ENCODE assay signal across 12 cellular contexts in the genomic region with DNA sequence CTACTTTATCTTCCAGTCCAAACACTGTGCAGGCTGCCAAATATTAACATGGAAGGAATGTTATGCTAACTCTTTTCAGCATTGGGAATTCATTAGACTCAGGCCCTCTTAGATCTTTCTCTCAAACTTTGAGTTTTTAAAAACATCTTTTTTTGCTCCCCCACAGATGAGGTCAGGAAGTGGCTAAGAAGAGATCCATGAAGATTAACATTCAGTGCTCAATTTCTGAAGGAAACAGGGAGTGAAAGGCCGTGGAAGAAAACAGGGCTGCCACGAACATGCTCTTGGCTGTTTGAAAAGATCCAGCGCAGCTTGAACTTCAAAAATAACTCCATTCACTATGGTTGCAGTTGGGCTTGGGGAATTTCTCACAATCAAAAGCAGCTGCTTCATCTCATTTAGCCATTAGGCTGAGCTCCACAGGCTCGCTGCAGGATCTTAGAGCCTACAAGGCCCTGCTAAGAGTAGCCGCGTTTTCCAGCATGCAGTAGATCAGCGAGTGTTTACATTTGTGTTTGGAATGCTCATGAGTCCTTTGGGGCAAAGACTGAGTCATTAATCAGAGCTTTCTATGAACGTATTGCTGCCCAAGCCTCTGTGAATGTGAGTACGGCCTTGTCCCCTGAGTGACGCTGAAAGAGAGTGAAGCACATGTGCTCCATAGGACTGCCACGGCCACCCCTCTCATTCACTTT. TPM values are rescaled to one million over a fixed set of nuclear protein-coding genes. Genes with fewer than 3 reads are reported as not detected.
DNase-seq lines count a peak whose midpoint lies in the region; ATAC-seq and TF ChIP-seq lines count a peak whose summit lies in the region.
"Had no signal": no experiment of that assay in that cellular context is flagged by ENCODE, and none has a peak within 500 bp of the region (broad histone marks: within the 10 kb centered on the region; RNA-seq: fewer than 3 reads in every experiment).

No MANE protein-coding gene starts in this region.

- H3K4me1 Mint-ChIP-seq in osteocyte (ENCODE audit: unreplicated experiment), result peaks cover 33% of the 10 kb centered on the region
- no peaks in the 10 kb centered on the region for H3K4me1 Mint-ChIP-seq in activated naive CD4-positive, alpha-beta T cell treated with anti-CD3 and anti-CD28 coated beads, Interleukin-2, amount 10 ng/mL, durations not matched to agents 7 days and 5 days
- H3K4me1 Mint-ChIP-seq: CD8-positive, alpha-beta memory T cell had no signal

- H3K27me3 ChIP-seq in SJCRH30, result no peaks in the 10 kb centered on the region

- H3K4me3 ChIP-seq in AG09309 (ENCODE audit: control insufficient read depth, low read depth, low read length) (no peak overlapping the region), SJCRH30 (no peak overlapping the region; the same call in 1 of the 2 replicates), fibroblast of villous mesenchyme (ENCODE audit: low read depth, low read length) (no peak overlapping the region)

- no peak for TF ChIP-seq CTCF in AG09309 (IDR thresholded peaks at IDR 0.05; ENCODE audit: control insufficient read depth, insufficient read depth, low read depth, low read length, missing control alignments)
- no peak for TF ChIP-seq CTCF in fibroblast of villous mesenchyme (IDR thresholded peaks at IDR 0.05; ENCODE audit: insufficient read depth, low read depth, low read length)
- no peak for TF ChIP-seq CTCF in osteocyte (IDR thresholded peaks at IDR 0.05)

- no peaks in the 10 kb centered on the region for H3K9me3 Mint-ChIP-seq in osteocyte (ENCODE audit: unreplicated experiment)
- H3K9me3 Mint-ChIP-seq in activated naive CD4-positive, alpha-beta T cell treated with anti-CD3 and anti-CD28 coated beads, Interleukin-2, amount 10 ng/mL, durations not matched to agents 7 days and 5 days, result no peaks in the 10 kb centered on the region
- H3K9me3 Mint-ChIP-seq: immature natural killer cell had no signal

- H3K4me1 ChIP-seq in SJCRH30, result peaks cover 15% of the 10 kb centered on the region

- peak overlapping the region; percentile 8 for H3K4me3 Mint-ChIP-seq in osteocyte (ENCODE audit: unreplicated experiment)
- H3K4me3 Mint-ChIP-seq in activated naive CD4-positive, alpha-beta T cell treated with anti-CD3 and anti-CD28 coated beads, Interleukin-2, amount 10 ng/mL, durations not matched to agents 7 days and 5 days, result no peak overlapping the region
- H3K4me3 Mint-ChIP-seq: CD8-positive, alpha-beta memory T cell; immature natural killer cell had no signal

- H3K36me3 ChIP-seq in SJCRH30, result no peaks in the 10 kb centered on the region

- DNase-seq in AG09309 (ENCODE audit: low read depth) (peak; percentile 82), SJCRH30 (peak; percentile 75 to 80), fibroblast of villous mesenchyme (ENCODE audit: low read depth) (peak; percentile 97), osteocyte (ENCODE audit: extremely low spot score, unreplicated experiment) (peak; percentile 86)
- DNase-seq in activated naive CD4-positive, alpha-beta T cell treated with anti-CD3 and anti-CD28 coated beads, Interleukin-2, amount 10 ng/mL, durations not matched to agents 7 days and 5 days, result no peak
- DNase-seq: activated gamma-delta T cell; CD8-positive, alpha-beta memory T cell; immature natural killer cell had no signal

- H3K27ac ChIP-seq in SJCRH30, result peak overlapping the region; percentile 62
- H3K27ac ChIP-seq: HL-60 had no signal

- H3K36me3 Mint-ChIP-seq in osteocyte (ENCODE audit: unreplicated experiment), result no peaks in the 10 kb centered on the region
- H3K36me3 Mint-ChIP-seq in activated naive CD4-positive, alpha-beta T cell treated with anti-CD3 and anti-CD28 coated beads, Interleukin-2, amount 10 ng/mL, durations not matched to agents 7 days and 5 days, result no peaks in the 10 kb centered on the region
- H3K36me3 Mint-ChIP-seq: CD8-positive, alpha-beta memory T cell; immature natural killer cell had no signal

- no peak for ATAC-seq in HG02763 (IDR thresholded peaks at IDR 0.05; ENCODE audit: unreplicated experiment)
- no peak for ATAC-seq in HG02588 (IDR thresholded peaks at IDR 0.05; ENCODE audit: unreplicated experiment)
- no peak for ATAC-seq in GM18498 (IDR thresholded peaks at IDR 0.05; ENCODE audit: unreplicated experiment)

- H3K27ac Mint-ChIP-seq in osteocyte (ENCODE audit: unreplicated experiment), result peak overlapping the region; percentile 94
- H3K27ac Mint-ChIP-seq in activated naive CD4-positive, alpha-beta T cell treated with anti-CD3 and anti-CD28 coated beads, Interleukin-2, amount 10 ng/mL, durations not matched to agents 7 days and 5 days, result no peak overlapping the region
- H3K27ac Mint-ChIP-seq: immature natural killer cell had no signal

- no peaks in the 10 kb centered on the region for H3K9me3 ChIP-seq in SJCRH30 (replicated peaks)

- CTCF ChIA-PET in activated naive CD4-positive, alpha-beta T cell treated with anti-CD3 and anti-CD28 coated beads, Interleukin-2, amount 10 ng/mL, durations not matched to agents 7 days and 5 days (lab: Charles Lee), result no interaction called here

- no peaks in the 10 kb centered on the region for H3K27me3 Mint-ChIP-seq in osteocyte (ENCODE audit: unreplicated experiment)
- no peaks in the 10 kb centered on the region for H3K27me3 Mint-ChIP-seq in activated naive CD4-positive, alpha-beta T cell treated with anti-CD3 and anti-CD28 coated beads, Interleukin-2, amount 10 ng/mL, durations not matched to agents 7 days and 5 days

RNA-seq across cellular contexts. Expression of gene TNS3, which starts 41.2 kb away (rescaled TPM):
- total RNA-seq in SJCRH30 (2014; rRNA removed; shearing (Covaris generic)), result 57.6 and 65.1 TPM in 2 replicates
- total RNA-seq in fibroblast of villous mesenchyme, result 120 and 202 TPM in 2 replicates
- 93.8 and 103 TPM in 2 replicates for total RNA-seq in osteocyte
